1 cellular context compared by ENCODE assay signal in genomic region chr2:62505649-62506420, GRCh38.
TF ChIP-seq lines count a peak whose summit lies in the region.

TMEM17 (minus strand) TSS chr2:62506195; CDS start chr2:62506129, 66 bp downstream.

TF ChIP-seq in K562, 482 proteins besides CTCF, POLR2A, EP300 and RAD21 (continued from another document and continues in another):
- peak; percentile 66 for TF ChIP-seq GMEB1 (CRISPR knock-in tag; IDR thresholded peaks at IDR 0.05)
- 0 out of 2 replicates have a peak, but pooled peaks have one; percentile 42 for TF ChIP-seq NBN (IDR thresholded peaks at IDR 0.05; ENCODE audit: low read depth)
- TF ChIP-seq MEF2A (IDR thresholded peaks at IDR 0.05; ENCODE audit: control insufficient read depth, low read depth, low read length): no peak
- no peak for TF ChIP-seq RHOXF2B (CRISPR knock-in tag; conservative IDR thresholded peaks at IDR 0.05)
- TF ChIP-seq BDP1 (IDR thresholded peaks at IDR 0.05; ENCODE audit: insufficient read depth, insufficient read length): no peak
- peak; percentile 64; the same call in 1 of the 2 replicates for TF ChIP-seq NR2C2 (CRISPR knock-in tag; IDR thresholded peaks at IDR 0.05)
- TF ChIP-seq NR2C2 (tag; IDR thresholded peaks at IDR 0.05): peak; percentile 63; the same call in 1 of the 2 replicates
- peak; percentile 52 for TF ChIP-seq SUPT5H (IDR thresholded peaks at IDR 0.05)
- peak; percentile 86 for TF ChIP-seq SP1 (CRISPR knock-in tag; IDR thresholded peaks at IDR 0.05)
- TF ChIP-seq SMAD1 (IDR thresholded peaks at IDR 0.05; ENCODE audit: low read depth, low read length, partially characterized antibody): no peak
- TF ChIP-seq SMARCC2 (IDR thresholded peaks at IDR 0.05; ENCODE audit: low read depth): no peak
- 0 out of 2 replicates have a peak, but pooled peaks have one; percentile 43 for TF ChIP-seq THAP12 (CRISPR knock-in tag; IDR thresholded peaks at IDR 0.05)
- TF ChIP-seq MECOM (CRISPR knock-in tag; IDR thresholded peaks at IDR 0.05): no peak
- TF ChIP-seq, protein P1, sequence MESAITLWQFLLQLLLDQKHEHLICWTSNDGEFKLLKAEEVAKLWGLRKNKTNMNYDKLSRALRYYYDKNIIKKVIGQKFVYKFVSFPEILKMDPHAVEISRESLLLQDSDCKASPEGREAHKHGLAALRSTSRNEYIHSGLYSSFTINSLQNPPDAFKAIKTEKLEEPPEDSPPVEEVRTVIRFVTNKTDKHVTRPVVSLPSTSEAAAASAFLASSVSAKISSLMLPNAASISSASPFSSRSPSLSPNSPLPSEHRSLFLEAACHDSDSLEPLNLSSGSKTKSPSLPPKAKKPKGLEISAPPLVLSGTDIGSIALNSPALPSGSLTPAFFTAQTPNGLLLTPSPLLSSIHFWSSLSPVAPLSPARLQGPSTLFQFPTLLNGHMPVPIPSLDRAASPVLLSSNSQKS (CRISPR knock-in tag; IDR thresholded peaks at IDR 0.05): no peak
- TF ChIP-seq CHCHD3 (CRISPR knock-in tag; IDR thresholded peaks at IDR 0.05): no peak
- no peak for TF ChIP-seq RFX7 (CRISPR knock-in tag; IDR thresholded peaks at IDR 0.05)
- no peak for TF ChIP-seq HNRNPK (IDR thresholded peaks at IDR 0.05; ENCODE audit: low read depth, low read length, poor library complexity, severe bottlenecking)
- no peak for TF ChIP-seq DPF2 (IDR thresholded peaks at IDR 0.05)
- no peak for TF ChIP-seq NFE2L1 (tag; IDR thresholded peaks at IDR 0.05; ENCODE audit: borderline replicate concordance, low read depth)
- TF ChIP-seq ZNF77 (CRISPR knock-in tag; IDR thresholded peaks at IDR 0.05): no peak
- no peak for TF ChIP-seq NFXL1 (CRISPR knock-in tag; IDR thresholded peaks at IDR 0.05)
- TF ChIP-seq, protein P2, sequence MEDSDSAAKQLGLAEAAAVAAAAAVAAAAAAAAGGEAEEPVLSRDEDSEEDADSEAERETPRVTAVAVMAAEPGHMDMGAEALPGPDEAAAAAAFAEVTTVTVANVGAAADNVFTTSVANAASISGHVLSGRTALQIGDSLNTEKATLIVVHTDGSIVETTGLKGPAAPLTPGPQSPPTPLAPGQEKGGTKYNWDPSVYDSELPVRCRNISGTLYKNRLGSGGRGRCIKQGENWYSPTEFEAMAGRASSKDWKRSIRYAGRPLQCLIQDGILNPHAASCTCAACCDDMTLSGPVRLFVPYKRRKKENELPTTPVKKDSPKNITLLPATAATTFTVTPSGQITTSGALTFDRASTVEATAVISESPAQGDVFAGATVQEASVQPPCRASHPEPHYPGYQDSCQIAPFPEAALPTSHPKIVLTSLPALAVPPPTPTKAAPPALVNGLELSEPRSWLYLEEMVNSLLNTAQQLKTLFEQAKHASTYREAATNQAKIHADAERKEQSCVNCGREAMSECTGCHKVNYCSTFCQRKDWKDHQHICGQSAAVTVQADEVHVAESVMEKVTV (CRISPR knock-in tag; IDR thresholded peaks at IDR 0.05): no peak
- TF ChIP-seq MYNN (IDR thresholded peaks at IDR 0.05): no peak
- TF ChIP-seq MYNN (CRISPR knock-in tag; IDR thresholded peaks at IDR 0.05): no peak
- no peak for TF ChIP-seq PHB2 (IDR thresholded peaks at IDR 0.05; ENCODE audit: low read depth)
- TF ChIP-seq ZNF644 (tag; IDR thresholded peaks at IDR 0.05; ENCODE audit: low read depth): peak; percentile 62
- no peak for TF ChIP-seq NFIX (CRISPR knock-in tag; IDR thresholded peaks at IDR 0.05; ENCODE audit: low read depth)
- 0 out of 4 replicates have a peak, but pooled peaks of 1 of the 2 experiments have one; percentile 20 for TF ChIP-seq NONO (IDR thresholded peaks at IDR 0.05; ENCODE audit: low read depth in 2 of 2, low read length in 1 of 2)
- TF ChIP-seq ETV5 (CRISPR knock-in tag; IDR thresholded peaks at IDR 0.05; ENCODE audit: low read depth): peak; percentile 41; the same call in 1 of the 2 replicates
- no peak for TF ChIP-seq ZNF41 (CRISPR knock-in tag; conservative IDR thresholded peaks at IDR 0.05)
- no peak for TF ChIP-seq TFE3 (CRISPR knock-in tag; IDR thresholded peaks at IDR 0.05)
- peak; percentile 97 to 99 (median 98) for TF ChIP-seq YY1 (IDR thresholded peaks at IDR 0.05; ENCODE audit: borderline replicate concordance in 1 of 3, control insufficient read depth in 1 of 3, extremely low read depth in 1 of 3, insufficient read depth in 3 of 3, insufficient read length in 1 of 3, insufficient replicate concordance in 2 of 3, low read depth in 1 of 3, low read length in 2 of 3)
- no peak for TF ChIP-seq ZNF76 (CRISPR knock-in tag; IDR thresholded peaks at IDR 0.05; ENCODE audit: borderline replicate concordance)
- TF ChIP-seq, protein P3, sequence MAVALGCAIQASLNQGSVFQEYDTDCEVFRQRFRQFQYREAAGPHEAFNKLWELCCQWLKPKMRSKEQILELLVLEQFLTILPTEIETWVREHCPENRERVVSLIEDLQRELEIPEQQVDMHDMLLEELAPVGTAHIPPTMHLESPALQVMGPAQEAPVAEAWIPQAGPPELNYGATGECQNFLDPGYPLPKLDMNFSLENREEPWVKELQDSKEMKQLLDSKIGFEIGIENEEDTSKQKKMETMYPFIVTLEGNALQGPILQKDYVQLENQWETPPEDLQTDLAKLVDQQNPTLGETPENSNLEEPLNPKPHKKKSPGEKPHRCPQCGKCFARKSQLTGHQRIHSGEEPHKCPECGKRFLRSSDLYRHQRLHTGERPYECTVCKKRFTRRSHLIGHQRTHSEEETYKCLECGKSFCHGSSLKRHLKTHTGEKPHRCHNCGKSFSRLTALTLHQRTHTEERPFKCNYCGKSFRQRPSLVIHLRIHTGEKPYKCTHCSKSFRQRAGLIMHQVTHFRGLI (CRISPR knock-in tag; IDR thresholded peaks at IDR 0.05): no peak
- TF ChIP-seq ETV6 (IDR thresholded peaks at IDR 0.05; ENCODE audit: borderline replicate concordance in 1 of 2, low read depth in 2 of 2, low read length in 1 of 2): no peak
- no peak for TF ChIP-seq ETV6 (CRISPR knock-in tag; IDR thresholded peaks at IDR 0.05; ENCODE audit: borderline replicate concordance)
- peak; percentile 94 for TF ChIP-seq RBFOX2 (IDR thresholded peaks at IDR 0.05; ENCODE audit: low read depth, low read length)
- TF ChIP-seq, protein P4, sequence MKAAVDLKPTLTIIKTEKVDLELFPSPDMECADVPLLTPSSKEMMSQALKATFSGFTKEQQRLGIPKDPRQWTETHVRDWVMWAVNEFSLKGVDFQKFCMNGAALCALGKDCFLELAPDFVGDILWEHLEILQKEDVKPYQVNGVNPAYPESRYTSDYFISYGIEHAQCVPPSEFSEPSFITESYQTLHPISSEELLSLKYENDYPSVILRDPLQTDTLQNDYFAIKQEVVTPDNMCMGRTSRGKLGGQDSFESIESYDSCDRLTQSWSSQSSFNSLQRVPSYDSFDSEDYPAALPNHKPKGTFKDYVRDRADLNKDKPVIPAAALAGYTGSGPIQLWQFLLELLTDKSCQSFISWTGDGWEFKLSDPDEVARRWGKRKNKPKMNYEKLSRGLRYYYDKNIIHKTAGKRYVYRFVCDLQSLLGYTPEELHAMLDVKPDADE (conservative IDR thresholded peaks at IDR 0.05; ENCODE audit: control insufficient read depth, low read depth, low read length): peak; percentile 66
- TF ChIP-seq SREBF2 (CRISPR knock-in tag; IDR thresholded peaks at IDR 0.05): no peak
- TF ChIP-seq TAF9B (IDR thresholded peaks at IDR 0.05; ENCODE audit: partially characterized antibody): peak; percentile 40
- no peak; the same call in 1 of the 2 replicates for TF ChIP-seq PML (IDR thresholded peaks at IDR 0.05; ENCODE audit: low read length)
- no peak for TF ChIP-seq TRIM25 (IDR thresholded peaks at IDR 0.05; ENCODE audit: borderline replicate concordance)
- TF ChIP-seq ZNF24 (IDR thresholded peaks at IDR 0.05): peak; percentile 18; the same call in 1 of the 2 replicates
- TF ChIP-seq POU5F1 (IDR thresholded peaks at IDR 0.05; ENCODE audit: borderline replicate concordance, low read depth, low read length, partially characterized antibody): no peak
- TF ChIP-seq ETV1 (tag; conservative IDR thresholded peaks at IDR 0.05; ENCODE audit: low read depth): no peak
- TF ChIP-seq ZC3H4 (CRISPR knock-in tag; IDR thresholded peaks at IDR 0.05; ENCODE audit: borderline replicate concordance): no peak
- TF ChIP-seq RNF2 (IDR thresholded peaks at IDR 0.05): no peak
- no peak for TF ChIP-seq ZNF655 (CRISPR knock-in tag; IDR thresholded peaks at IDR 0.05)
- TF ChIP-seq, protein P5, sequence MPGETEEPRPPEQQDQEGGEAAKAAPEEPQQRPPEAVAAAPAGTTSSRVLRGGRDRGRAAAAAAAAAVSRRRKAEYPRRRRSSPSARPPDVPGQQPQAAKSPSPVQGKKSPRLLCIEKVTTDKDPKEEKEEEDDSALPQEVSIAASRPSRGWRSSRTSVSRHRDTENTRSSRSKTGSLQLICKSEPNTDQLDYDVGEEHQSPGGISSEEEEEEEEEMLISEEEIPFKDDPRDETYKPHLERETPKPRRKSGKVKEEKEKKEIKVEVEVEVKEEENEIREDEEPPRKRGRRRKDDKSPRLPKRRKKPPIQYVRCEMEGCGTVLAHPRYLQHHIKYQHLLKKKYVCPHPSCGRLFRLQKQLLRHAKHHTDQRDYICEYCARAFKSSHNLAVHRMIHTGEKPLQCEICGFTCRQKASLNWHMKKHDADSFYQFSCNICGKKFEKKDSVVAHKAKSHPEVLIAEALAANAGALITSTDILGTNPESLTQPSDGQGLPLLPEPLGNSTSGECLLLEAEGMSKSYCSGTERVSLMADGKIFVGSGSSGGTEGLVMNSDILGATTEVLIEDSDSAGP (CRISPR knock-in tag; IDR thresholded peaks at IDR 0.05): 0 out of 2 replicates have a peak, but pooled peaks have one; percentile 13
- TF ChIP-seq, protein P6, sequence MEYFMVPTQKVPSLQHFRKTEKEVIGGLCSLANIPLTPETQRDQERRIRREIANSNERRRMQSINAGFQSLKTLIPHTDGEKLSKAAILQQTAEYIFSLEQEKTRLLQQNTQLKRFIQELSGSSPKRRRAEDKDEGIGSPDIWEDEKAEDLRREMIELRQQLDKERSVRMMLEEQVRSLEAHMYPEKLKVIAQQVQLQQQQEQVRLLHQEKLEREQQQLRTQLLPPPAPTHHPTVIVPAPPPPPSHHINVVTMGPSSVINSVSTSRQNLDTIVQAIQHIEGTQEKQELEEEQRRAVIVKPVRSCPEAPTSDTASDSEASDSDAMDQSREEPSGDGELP (CRISPR knock-in tag; IDR thresholded peaks at IDR 0.05; ENCODE audit: borderline replicate concordance): peak; percentile 88
- no peak for TF ChIP-seq NR1H2 (CRISPR knock-in tag; IDR thresholded peaks at IDR 0.05)
- TF ChIP-seq ZSCAN32 (CRISPR knock-in tag; IDR thresholded peaks at IDR 0.05): no peak
